Comparison of ENCODE assay signal across 1 cellular context in the genomic region with DNA sequence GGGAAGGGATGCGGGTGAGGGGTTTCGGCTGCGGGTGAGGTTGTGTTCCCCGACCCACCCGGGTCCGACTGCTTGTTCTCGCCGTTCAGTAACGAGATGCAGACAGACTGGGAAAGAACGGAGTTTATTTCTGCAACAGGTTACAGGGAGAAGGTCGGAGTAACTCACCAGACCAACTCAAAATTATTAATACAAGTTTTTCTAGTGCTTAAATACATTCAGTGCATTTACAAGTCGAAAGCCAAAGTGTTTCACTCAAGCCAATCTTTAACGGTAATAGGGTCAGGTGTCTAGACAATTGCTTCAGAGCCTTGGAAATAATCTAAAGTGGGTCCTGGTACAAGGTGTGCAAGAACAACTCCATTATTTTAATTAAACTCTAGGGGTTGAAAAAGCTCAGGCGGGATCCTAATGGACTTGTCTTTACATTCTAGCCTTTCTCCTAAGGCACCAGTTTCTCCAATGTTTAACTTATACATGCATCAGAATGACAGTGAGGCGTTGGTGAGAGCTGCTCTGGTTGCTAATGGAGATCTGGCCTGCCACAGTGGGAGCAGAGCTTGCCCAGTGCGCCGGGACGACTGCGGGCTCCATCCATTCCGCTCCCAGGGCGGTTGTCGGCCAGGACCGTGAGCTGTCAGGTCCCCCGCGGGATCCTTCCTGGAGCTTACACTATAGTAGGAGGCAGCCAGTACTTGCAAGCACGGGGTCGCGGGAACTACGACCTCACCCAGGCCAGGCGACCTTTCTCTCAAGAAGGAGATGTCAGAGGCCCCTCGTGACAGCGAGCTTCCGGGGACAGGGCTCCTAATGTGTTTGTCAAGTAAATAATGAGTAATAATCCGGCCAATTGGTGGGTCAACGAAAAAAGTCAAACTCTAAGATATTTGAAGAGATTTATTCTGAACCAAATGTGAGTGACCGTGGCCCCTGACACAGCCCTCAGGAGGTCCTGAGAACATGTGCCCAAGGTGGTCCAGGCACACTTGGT.
TF ChIP-seq lines count a peak whose summit lies in the region.

No MANE protein-coding gene starts in this region.

TF ChIP-seq in H1, 55 proteins besides CTCF, POLR2A, EP300 and RAD21:
- no peak for TF ChIP-seq EGR1 (IDR thresholded peaks at IDR 0.05; ENCODE audit: borderline replicate concordance, low read depth, low read length)
- TF ChIP-seq, protein P1, sequence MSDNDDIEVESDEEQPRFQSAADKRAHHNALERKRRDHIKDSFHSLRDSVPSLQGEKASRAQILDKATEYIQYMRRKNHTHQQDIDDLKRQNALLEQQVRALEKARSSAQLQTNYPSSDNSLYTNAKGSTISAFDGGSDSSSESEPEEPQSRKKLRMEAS (IDR thresholded peaks at IDR 0.05): no peak
- peak; percentile 6 for TF ChIP-seq ASH2L (IDR thresholded peaks at IDR 0.05; ENCODE audit: low read length)
- no peak for TF ChIP-seq CBX8 (IDR thresholded peaks at IDR 0.05; ENCODE audit: borderline replicate concordance, low read depth, low read length)
- TF ChIP-seq, protein P2, sequence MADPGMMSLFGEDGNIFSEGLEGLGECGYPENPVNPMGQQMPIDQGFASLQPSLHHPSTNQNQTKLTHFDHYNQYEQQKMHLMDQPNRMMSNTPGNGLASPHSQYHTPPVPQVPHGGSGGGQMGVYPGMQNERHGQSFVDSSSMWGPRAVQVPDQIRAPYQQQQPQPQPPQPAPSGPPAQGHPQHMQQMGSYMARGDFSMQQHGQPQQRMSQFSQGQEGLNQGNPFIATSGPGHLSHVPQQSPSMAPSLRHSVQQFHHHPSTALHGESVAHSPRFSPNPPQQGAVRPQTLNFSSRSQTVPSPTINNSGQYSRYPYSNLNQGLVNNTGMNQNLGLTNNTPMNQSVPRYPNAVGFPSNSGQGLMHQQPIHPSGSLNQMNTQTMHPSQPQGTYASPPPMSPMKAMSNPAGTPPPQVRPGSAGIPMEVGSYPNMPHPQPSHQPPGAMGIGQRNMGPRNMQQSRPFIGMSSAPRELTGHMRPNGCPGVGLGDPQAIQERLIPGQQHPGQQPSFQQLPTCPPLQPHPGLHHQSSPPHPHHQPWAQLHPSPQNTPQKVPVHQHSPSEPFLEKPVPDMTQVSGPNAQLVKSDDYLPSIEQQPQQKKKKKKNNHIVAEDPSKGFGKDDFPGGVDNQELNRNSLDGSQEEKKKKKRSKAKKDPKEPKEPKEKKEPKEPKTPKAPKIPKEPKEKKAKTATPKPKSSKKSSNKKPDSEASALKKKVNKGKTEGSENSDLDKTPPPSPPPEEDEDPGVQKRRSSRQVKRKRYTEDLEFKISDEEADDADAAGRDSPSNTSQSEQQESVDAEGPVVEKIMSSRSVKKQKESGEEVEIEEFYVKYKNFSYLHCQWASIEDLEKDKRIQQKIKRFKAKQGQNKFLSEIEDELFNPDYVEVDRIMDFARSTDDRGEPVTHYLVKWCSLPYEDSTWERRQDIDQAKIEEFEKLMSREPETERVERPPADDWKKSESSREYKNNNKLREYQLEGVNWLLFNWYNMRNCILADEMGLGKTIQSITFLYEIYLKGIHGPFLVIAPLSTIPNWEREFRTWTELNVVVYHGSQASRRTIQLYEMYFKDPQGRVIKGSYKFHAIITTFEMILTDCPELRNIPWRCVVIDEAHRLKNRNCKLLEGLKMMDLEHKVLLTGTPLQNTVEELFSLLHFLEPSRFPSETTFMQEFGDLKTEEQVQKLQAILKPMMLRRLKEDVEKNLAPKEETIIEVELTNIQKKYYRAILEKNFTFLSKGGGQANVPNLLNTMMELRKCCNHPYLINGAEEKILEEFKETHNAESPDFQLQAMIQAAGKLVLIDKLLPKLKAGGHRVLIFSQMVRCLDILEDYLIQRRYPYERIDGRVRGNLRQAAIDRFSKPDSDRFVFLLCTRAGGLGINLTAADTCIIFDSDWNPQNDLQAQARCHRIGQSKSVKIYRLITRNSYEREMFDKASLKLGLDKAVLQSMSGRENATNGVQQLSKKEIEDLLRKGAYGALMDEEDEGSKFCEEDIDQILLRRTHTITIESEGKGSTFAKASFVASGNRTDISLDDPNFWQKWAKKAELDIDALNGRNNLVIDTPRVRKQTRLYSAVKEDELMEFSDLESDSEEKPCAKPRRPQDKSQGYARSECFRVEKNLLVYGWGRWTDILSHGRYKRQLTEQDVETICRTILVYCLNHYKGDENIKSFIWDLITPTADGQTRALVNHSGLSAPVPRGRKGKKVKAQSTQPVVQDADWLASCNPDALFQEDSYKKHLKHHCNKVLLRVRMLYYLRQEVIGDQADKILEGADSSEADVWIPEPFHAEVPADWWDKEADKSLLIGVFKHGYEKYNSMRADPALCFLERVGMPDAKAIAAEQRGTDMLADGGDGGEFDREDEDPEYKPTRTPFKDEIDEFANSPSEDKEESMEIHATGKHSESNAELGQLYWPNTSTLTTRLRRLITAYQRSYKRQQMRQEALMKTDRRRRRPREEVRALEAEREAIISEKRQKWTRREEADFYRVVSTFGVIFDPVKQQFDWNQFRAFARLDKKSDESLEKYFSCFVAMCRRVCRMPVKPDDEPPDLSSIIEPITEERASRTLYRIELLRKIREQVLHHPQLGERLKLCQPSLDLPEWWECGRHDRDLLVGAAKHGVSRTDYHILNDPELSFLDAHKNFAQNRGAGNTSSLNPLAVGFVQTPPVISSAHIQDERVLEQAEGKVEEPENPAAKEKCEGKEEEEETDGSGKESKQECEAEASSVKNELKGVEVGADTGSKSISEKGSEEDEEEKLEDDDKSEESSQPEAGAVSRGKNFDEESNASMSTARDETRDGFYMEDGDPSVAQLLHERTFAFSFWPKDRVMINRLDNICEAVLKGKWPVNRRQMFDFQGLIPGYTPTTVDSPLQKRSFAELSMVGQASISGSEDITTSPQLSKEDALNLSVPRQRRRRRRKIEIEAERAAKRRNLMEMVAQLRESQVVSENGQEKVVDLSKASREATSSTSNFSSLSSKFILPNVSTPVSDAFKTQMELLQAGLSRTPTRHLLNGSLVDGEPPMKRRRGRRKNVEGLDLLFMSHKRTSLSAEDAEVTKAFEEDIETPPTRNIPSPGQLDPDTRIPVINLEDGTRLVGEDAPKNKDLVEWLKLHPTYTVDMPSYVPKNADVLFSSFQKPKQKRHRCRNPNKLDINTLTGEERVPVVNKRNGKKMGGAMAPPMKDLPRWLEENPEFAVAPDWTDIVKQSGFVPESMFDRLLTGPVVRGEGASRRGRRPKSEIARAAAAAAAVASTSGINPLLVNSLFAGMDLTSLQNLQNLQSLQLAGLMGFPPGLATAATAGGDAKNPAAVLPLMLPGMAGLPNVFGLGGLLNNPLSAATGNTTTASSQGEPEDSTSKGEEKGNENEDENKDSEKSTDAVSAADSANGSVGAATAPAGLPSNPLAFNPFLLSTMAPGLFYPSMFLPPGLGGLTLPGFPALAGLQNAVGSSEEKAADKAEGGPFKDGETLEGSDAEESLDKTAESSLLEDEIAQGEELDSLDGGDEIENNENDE (IDR thresholded peaks at IDR 0.05; ENCODE audit: insufficient replicate concordance, low read length): no peak
- peak; percentile 9; the same call in 1 of the 2 replicates for TF ChIP-seq PHF8 (conservative IDR thresholded peaks at IDR 0.05; ENCODE audit: low read depth, low read length)
- TF ChIP-seq YY1 (IDR thresholded peaks at IDR 0.05; ENCODE audit: low read depth, low read length): no peak
- TF ChIP-seq RXRA (IDR thresholded peaks at IDR 0.05; ENCODE audit: insufficient read depth, low read depth, low read length): no peak
- TF ChIP-seq MAFK (IDR thresholded peaks at IDR 0.05; ENCODE audit: low read depth, low read length): no peak
- 0 out of 4 replicates have a peak, but pooled peaks of 1 of the 2 experiments have one; percentile 20 for TF ChIP-seq SIN3A (conservative IDR thresholded peaks at IDR 0.05 in 1 of 2, IDR thresholded peaks at IDR 0.05 in 1 of 2; ENCODE audit: low read depth in 1 of 2, low read length in 2 of 2)
- no peak for TF ChIP-seq TCF12 (IDR thresholded peaks at IDR 0.05; ENCODE audit: low read depth, low read length)
